ENCODE assay signal across 8 cellular contexts in the genomic region with DNA sequence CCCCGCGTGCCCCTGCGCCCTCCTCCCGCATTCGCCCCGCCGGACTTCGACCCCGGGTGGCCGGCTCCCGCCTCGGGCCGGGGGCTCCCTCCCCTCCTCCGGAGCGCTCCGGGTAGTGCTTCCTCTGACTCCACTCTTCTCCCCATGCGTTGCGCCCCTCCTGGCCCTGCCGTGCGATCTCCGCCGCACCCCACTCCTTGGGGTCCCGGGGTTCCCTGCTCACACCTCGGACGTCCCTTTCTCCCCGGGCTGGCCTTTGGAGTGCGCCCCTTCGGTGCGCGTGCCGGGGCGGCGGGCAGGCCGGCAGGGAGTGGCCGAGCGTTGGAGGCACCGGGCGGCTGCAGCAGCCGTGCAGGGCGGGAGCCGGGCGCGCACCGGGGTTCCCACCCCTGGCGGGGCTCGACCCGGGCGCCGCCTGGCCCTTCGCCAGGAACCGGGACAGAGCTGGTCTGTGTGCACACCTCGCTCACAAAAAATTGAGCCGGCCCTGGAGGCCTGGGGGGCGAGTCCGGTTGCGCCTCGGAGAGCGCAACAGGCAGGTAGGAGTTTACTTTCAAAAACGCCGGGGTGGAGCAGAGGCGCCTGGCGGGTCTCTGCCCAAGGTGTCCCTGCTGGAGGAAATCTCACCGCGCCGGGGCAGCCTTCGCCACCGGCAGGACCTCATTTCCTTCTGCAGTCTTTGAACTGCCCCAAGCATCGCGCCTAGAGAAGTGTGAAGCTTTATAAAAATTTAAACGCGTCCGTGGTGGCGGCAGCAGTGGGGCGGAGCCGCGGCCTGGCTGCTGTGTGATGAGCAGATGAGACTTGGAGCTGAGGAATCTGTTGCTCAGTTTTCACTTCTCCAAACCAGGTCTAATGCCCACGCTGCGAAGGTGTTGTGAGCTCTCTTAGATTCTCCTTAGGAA. TPM values are rescaled to one million over a fixed set of nuclear protein-coding genes. Genes with fewer than 3 reads are reported as not detected.
DNase-seq lines count a peak whose midpoint lies in the region; ATAC-seq, FAIRE-seq and TF ChIP-seq lines count a peak whose summit lies in the region.

No MANE protein-coding gene starts in this region.

- ATAC-seq in A549: peak; percentile 75 to 82
- ATAC-seq in HG02571 (IDR thresholded peaks at IDR 0.05; ENCODE audit: unreplicated experiment): peak; percentile 66

- H3K27ac ChIP-seq in A549 (peak overlapping the region; percentile 90 to 96), mucosa of rectum (ENCODE audit: low read depth in 2 of 2, low read length in 2 of 2) (peak overlapping the region; percentile 88)

- POLR2A ChIA-PET in A549 (lab: Yijun Ruan, JAX): no interaction called here

- no peaks in the 10 kb centered on the region for H3K27me3 ChIP-seq in MG63
- no peaks in the 10 kb centered on the region for H3K27me3 ChIP-seq in mucosa of rectum (ENCODE audit: control insufficient read depth in 2 of 2, insufficient read depth in 2 of 2, low read length in 2 of 2)

- CTCF ChIA-PET in A549 (lab: Yijun Ruan, JAX): interaction anchor here (0.6 to 2.6 kb wide), 7 partner anchors 9 to 286 kb away, joined by 3 to 10 read pairs (median 3); no protein-coding TSS in a partner anchor

- peak overlapping the region; percentile 96 for H3K4me2 ChIP-seq in A549

- H3K4me3 ChIP-seq in A549: peak overlapping the region; percentile 96
- peak overlapping the region; percentile 93 for H3K4me3 ChIP-seq in GM12865 (ENCODE audit: low read depth, low read length)
- H3K4me3 ChIP-seq in MG63: peak overlapping the region; percentile 89
- H3K4me3 ChIP-seq in epithelial cell of esophagus (ENCODE audit: low read length): peak overlapping the region; percentile 72
- peak overlapping the region; percentile 79 to 93 for H3K4me3 ChIP-seq in mucosa of rectum (ENCODE audit: low read length in 2 of 2)

- H3K9me3 Mint-ChIP-seq in type B pancreatic cell: peaks cover 16% of the 10 kb centered on the region

- peak overlapping the region; percentile 96 for H3K4me3 Mint-ChIP-seq in type B pancreatic cell

- H3K36me3 ChIP-seq in MG63 (peaks cover 3% of the 10 kb centered on the region), mucosa of rectum (ENCODE audit: control insufficient read depth in 2 of 2, insufficient read depth in 2 of 2, low read length in 2 of 2) (no peaks in the 10 kb centered on the region)

- peak; percentile 32 to 48 for DNase-seq in A549 (ENCODE audit: low read depth in 1 of 2, low spot score in 1 of 2)
- DNase-seq in GM12865 (ENCODE audit: low read depth): peak; percentile 83
- DNase-seq in MG63: peak; percentile 59
- peak; percentile 77 for DNase-seq in UCSD-AML1 (lab: John Stamatoyannopoulos, UW; ENCODE audit: unreplicated experiment)
- DNase-seq in epithelial cell of esophagus (ENCODE audit: low read depth): peak; percentile 67
- no peak for DNase-seq in type B pancreatic cell (ENCODE audit: extremely low spot score, unreplicated experiment)

- 0% methylated on average over 2 of the region's 78 CpGs for WGBS in A549 (ENCODE audit: missing lambda C conversion rate)

- peaks cover 10% of the 10 kb centered on the region for H3K36me3 Mint-ChIP-seq in type B pancreatic cell

- peaks cover 19% of the 10 kb centered on the region for H3K4me1 ChIP-seq in A549
- peaks cover 8 to 18% of the 10 kb centered on the region in 2 donors for H3K4me1 ChIP-seq in mucosa of rectum (ENCODE audit: control insufficient read depth in 2 of 2, insufficient read depth in 2 of 2, low read length in 2 of 2)

- peak in 1 of 2 experiments; percentile 24; a peak in 1 of 5 replicates for TF ChIP-seq RAD21 in A549 (conservative IDR thresholded peaks at IDR 0.05 in 1 of 2, IDR thresholded peaks at IDR 0.05 in 1 of 2)

- peak overlapping the region; percentile 92 for H3K27ac Mint-ChIP-seq in type B pancreatic cell

- no peak for TF ChIP-seq EP300 in A549 (IDR thresholded peaks at IDR 0.05)

- H3K4me1 Mint-ChIP-seq in type B pancreatic cell (ENCODE audit: unreplicated experiment): peaks cover 13% of the 10 kb centered on the region

- peaks cover 6% of the 10 kb centered on the region for H3K27me3 Mint-ChIP-seq in type B pancreatic cell

- FAIRE-seq in A549 (lab: Jason Lieb, UNC): no peak

- TF ChIP-seq POLR2A in A549 (IDR thresholded peaks at IDR 0.05; ENCODE audit: low read length): no peak

- peak overlapping the region; percentile 72 to 85 for H3K9ac ChIP-seq in mucosa of rectum (ENCODE audit: low read depth in 1 of 2, low read length in 2 of 2)

- TF ChIP-seq CTCF in A549 (IDR thresholded peaks at IDR 0.05) (0 out of 3 replicates have a peak, but pooled peaks have one; percentile 11), GM12865 (IDR thresholded peaks at IDR 0.05; ENCODE audit: insufficient read depth, low read depth, low read length, missing control alignments) (no peak), epithelial cell of esophagus (IDR thresholded peaks at IDR 0.05; ENCODE audit: insufficient read depth, low read depth, low read length, missing control alignments) (peak; percentile 6), type B pancreatic cell (conservative IDR thresholded peaks at IDR 0.05) (peak; percentile 23)

- H3K9me3 ChIP-seq in A549 (peaks cover 3% of the 10 kb centered on the region; the same call in 2 of the 3 replicates), MG63 (peaks cover 11% of the 10 kb centered on the region), mucosa of rectum (ENCODE audit: control insufficient read depth in 2 of 2, low read length in 2 of 2) (no peaks in the 10 kb centered on the region)

TF ChIP-seq in A549, 52 proteins besides CTCF, POLR2A, EP300 and RAD21:
- TF ChIP-seq, protein P1, sequence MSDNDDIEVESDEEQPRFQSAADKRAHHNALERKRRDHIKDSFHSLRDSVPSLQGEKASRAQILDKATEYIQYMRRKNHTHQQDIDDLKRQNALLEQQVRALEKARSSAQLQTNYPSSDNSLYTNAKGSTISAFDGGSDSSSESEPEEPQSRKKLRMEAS (IDR thresholded peaks at IDR 0.05): peak; percentile 17; the same call in 1 of the 2 replicates
- no peak for TF ChIP-seq ESRRA (IDR thresholded peaks at IDR 0.05; ENCODE audit: borderline replicate concordance, low read length)
- TF ChIP-seq PHF8 (IDR thresholded peaks at IDR 0.05; ENCODE audit: borderline replicate concordance, low read depth): peak; percentile 51; the same call in 1 of the 2 replicates
- 0 out of 3 replicates have a peak, but pooled peaks have one; percentile 16 for TF ChIP-seq SMC3 (IDR thresholded peaks at IDR 0.05)
- no peak for TF ChIP-seq NR3C1 (IDR thresholded peaks at IDR 0.05)
- TF ChIP-seq, protein P2, sequence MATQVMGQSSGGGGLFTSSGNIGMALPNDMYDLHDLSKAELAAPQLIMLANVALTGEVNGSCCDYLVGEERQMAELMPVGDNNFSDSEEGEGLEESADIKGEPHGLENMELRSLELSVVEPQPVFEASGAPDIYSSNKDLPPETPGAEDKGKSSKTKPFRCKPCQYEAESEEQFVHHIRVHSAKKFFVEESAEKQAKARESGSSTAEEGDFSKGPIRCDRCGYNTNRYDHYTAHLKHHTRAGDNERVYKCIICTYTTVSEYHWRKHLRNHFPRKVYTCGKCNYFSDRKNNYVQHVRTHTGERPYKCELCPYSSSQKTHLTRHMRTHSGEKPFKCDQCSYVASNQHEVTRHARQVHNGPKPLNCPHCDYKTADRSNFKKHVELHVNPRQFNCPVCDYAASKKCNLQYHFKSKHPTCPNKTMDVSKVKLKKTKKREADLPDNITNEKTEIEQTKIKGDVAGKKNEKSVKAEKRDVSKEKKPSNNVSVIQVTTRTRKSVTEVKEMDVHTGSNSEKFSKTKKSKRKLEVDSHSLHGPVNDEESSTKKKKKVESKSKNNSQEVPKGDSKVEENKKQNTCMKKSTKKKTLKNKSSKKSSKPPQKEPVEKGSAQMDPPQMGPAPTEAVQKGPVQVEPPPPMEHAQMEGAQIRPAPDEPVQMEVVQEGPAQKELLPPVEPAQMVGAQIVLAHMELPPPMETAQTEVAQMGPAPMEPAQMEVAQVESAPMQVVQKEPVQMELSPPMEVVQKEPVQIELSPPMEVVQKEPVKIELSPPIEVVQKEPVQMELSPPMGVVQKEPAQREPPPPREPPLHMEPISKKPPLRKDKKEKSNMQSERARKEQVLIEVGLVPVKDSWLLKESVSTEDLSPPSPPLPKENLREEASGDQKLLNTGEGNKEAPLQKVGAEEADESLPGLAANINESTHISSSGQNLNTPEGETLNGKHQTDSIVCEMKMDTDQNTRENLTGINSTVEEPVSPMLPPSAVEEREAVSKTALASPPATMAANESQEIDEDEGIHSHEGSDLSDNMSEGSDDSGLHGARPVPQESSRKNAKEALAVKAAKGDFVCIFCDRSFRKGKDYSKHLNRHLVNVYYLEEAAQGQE (IDR thresholded peaks at IDR 0.05): peak; percentile 6; the same call in 1 of the 2 replicates
- TF ChIP-seq RFX5 (IDR thresholded peaks at IDR 0.05): no peak
- no peak for TF ChIP-seq TFCP2L1 (CRISPR knock-in tag; IDR thresholded peaks at IDR 0.05)
- 0 out of 5 replicates have a peak, but pooled peaks of 1 of the 2 experiments have one; percentile 21 for TF ChIP-seq JUN (IDR thresholded peaks at IDR 0.05)

RNA-seq across cellular contexts. Expression of a gene that starts 0.7 kb away (rescaled TPM):
- 11.5 and 15.1 TPM in 2 replicates for polyA plus RNA-seq in A549 (2011; rRNA removed)
- polyA plus RNA-seq in A549 (2012; cell fraction: cytosol; rRNA removed): 6.9 and 9.6 TPM in 2 replicates
- polyA plus RNA-seq in A549 (2012; cell fraction: nucleus; rRNA removed): 7.2 and 8.0 TPM in 2 replicates
- 9.5 to 11.0 TPM (median 10.7 TPM) in 3 replicates for polyA plus RNA-seq in A549 (2017; fragmentation: RNase III; extraction: RNeasy Plus Mini Kit Qiagen cat#74134 plus additional on column Dnase treatment)
- polyA minus RNA-seq in A549 (2011; rRNA and poly(A)+ RNA removed): 16.5 and 23.8 TPM in 2 replicates
- total RNA-seq in MG63 (2014; rRNA removed; shearing (Covaris generic); ENCODE audit: low replicate concordance): 3.1 and 4.9 TPM in 2 replicates
- 15.3 and 25.6 TPM in 2 replicates for total RNA-seq in type B pancreatic cell (ENCODE audit: low replicate concordance)
